ENCODE assay signal across 8 cellular contexts in the genomic region with DNA sequence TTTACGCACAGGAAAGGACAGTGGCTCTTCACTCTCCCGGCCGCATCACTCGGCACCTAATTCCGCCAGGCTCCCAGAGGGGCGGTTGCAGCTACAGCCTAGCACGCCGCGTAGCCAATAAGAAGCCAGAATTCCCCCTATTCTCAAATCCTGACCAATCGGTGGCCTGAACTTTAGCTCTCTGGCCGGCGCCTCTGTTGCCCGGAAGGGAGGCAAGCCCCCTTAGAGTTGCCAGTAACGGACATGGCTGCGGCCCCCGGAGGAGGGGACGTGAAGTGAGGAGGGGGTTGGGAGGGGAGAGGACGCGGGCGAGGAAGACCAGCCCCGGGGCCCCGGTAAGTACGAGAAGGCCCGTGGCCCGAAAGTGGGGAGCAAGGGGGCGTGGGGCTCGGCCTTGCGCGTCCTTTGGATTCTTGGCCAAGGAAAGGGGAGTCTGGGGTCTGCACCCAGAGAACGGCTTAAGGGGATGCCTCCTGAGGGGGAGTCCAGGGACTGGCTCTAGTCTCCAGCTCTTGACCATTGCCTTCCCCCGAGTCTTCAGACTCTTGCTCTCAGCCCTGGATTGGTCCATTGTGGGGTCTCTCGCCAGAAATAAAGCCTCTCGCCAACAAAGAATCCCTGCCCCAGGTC. TPM values are rescaled to one million over a fixed set of nuclear protein-coding genes. Genes with fewer than 3 reads are reported as not detected.
DNase-seq lines count a peak whose midpoint lies in the region; ATAC-seq and TF ChIP-seq lines count a peak whose summit lies in the region.

TSS of gene TMEM94 (plus strand) at position 219 of the 630 bp plus-strand sequence. CDS start 15,271 bp downstream, outside the sequence.

- no peaks in the 10 kb centered on the region for H3K27me3 ChIP-seq in RWPE2 (ENCODE audit: insufficient read depth, poor library complexity, severe bottlenecking)

- peak within 1 kb of the TSS; percentile 87 for H3K27ac Mint-ChIP-seq in activated T-helper 2 cell treated with anti-CD3 and anti-CD28 coated beads, Interferon-gamma antibody, Interleukin-2, Interleukin-4, amounts not matched to agents 10 μg/mL and 5 μg/mL and 100 μg/mL, durations not matched to agents 14 hours and 24 hours and 36 hours
- peak within 1 kb of the TSS; percentile 94 to 96 for H3K27ac Mint-ChIP-seq in natural killer cell

- peaks cover 7% of the 10 kb centered on the region for H3K4me1 ChIP-seq in RWPE2 (ENCODE audit: insufficient read depth, poor library complexity, severe bottlenecking)

- H3K4me1 Mint-ChIP-seq in activated T-helper 2 cell treated with anti-CD3 and anti-CD28 coated beads, Interferon-gamma antibody, Interleukin-2, Interleukin-4, amounts not matched to agents 10 μg/mL and 5 μg/mL and 100 μg/mL, durations not matched to agents 14 hours and 24 hours and 36 hours (ENCODE audit: low read depth), result peaks cover 33% of the 10 kb centered on the region
- H3K4me1 Mint-ChIP-seq in natural killer cell, result peaks cover 41 to 45% of the 10 kb centered on the region in 2 donors

- H3K9me3 ChIP-seq in RWPE2 (ENCODE audit: severe bottlenecking), result no peaks in the 10 kb centered on the region

- DNase-seq in Daoy (ENCODE audit: low read depth) (peak; percentile 97), GOT3 (lab: John Stamatoyannopoulos, UW) (peak; percentile 69), LoVo (ENCODE audit: low spot score) (peak; percentile 99), RWPE2 (ENCODE audit: low spot score) (peak; percentile 95), fibroblast of peridontal ligament (ENCODE audit: extremely low read depth) (peak; percentile 99), natural killer cell (peak; percentile 84)
- peak; percentile 88 for DNase-seq in activated T-helper 2 cell treated with anti-CD3 and anti-CD28 coated beads, Interferon-gamma antibody, Interleukin-2, Interleukin-4, amounts not matched to agents 10 μg/mL and 5 μg/mL and 100 μg/mL, durations not matched to agents 14 hours and 24 hours and 36 hours (ENCODE audit: low spot score)
- peak; percentile 90 for DNase-seq in stimulated activated naive CD4-positive, alpha-beta T cell treated with Interleukin-2 at 50 U/mL for 16 hours (lab: John Stamatoyannopoulos, UW)

- peaks cover 3% of the 10 kb centered on the region for H3K36me3 Mint-ChIP-seq in activated T-helper 2 cell treated with anti-CD3 and anti-CD28 coated beads, Interferon-gamma antibody, Interleukin-2, Interleukin-4, amounts not matched to agents 10 μg/mL and 5 μg/mL and 100 μg/mL, durations not matched to agents 14 hours and 24 hours and 36 hours (ENCODE audit: low read depth)
- H3K36me3 Mint-ChIP-seq in natural killer cell, result no peaks in the 10 kb centered on the region

- peak within 1 kb of the TSS; percentile 94 for H3K4me3 Mint-ChIP-seq in activated T-helper 2 cell treated with anti-CD3 and anti-CD28 coated beads, Interferon-gamma antibody, Interleukin-2, Interleukin-4, amounts not matched to agents 10 μg/mL and 5 μg/mL and 100 μg/mL, durations not matched to agents 14 hours and 24 hours and 36 hours (ENCODE audit: low read depth)
- H3K4me3 Mint-ChIP-seq in natural killer cell, result peak within 1 kb of the TSS; percentile 95

- ATAC-seq in RWPE2 (ENCODE audit: low read depth) (peak; percentile 94), natural killer cell (peak; percentile 92 to 94 (median 93))

- H3K27ac ChIP-seq in RWPE2 (ENCODE audit: poor library complexity, severe bottlenecking), result peak within 1 kb of the TSS; percentile 26

- intact Hi-C loops in activated T-helper 2 cell treated with anti-CD3 and anti-CD28 coated beads, Interferon-gamma antibody, Interleukin-2, Interleukin-4, amounts not matched to agents 10 μg/mL and 5 μg/mL and 100 μg/mL, durations not matched to agents 14 hours and 24 hours and 36 hours (cut with micrococcal nuclease), result loop anchor here (5.0 kb wide), 1 partner anchor 61 kb away; the partner anchor contains the start of genes CASKIN2 and TSEN54
- intact Hi-C loops in natural killer cell (cut with micrococcal nuclease), result no loop called here

- peaks cover 2% of the 10 kb centered on the region for H3K27me3 Mint-ChIP-seq in activated T-helper 2 cell treated with anti-CD3 and anti-CD28 coated beads, Interferon-gamma antibody, Interleukin-2, Interleukin-4, amounts not matched to agents 10 μg/mL and 5 μg/mL and 100 μg/mL, durations not matched to agents 14 hours and 24 hours and 36 hours (ENCODE audit: low read depth)
- H3K27me3 Mint-ChIP-seq in natural killer cell (ENCODE audit: low read depth in 2 of 2), result no peaks in the 10 kb centered on the region

- H3K4me3 ChIP-seq in RWPE2 (ENCODE audit: severe bottlenecking), result peak within 1 kb of the TSS; percentile 70

- no peaks in the 10 kb centered on the region for H3K36me3 ChIP-seq in RWPE2 (ENCODE audit: low read depth)

- TF ChIP-seq CTCF in RWPE2 (IDR thresholded peaks at IDR 0.05; ENCODE audit: poor library complexity, severe bottlenecking) (no peak), natural killer cell (IDR thresholded peaks at IDR 0.05) (no peak)

- no peaks in the 10 kb centered on the region for H3K9me3 Mint-ChIP-seq in activated T-helper 2 cell treated with anti-CD3 and anti-CD28 coated beads, Interferon-gamma antibody, Interleukin-2, Interleukin-4, amounts not matched to agents 10 μg/mL and 5 μg/mL and 100 μg/mL, durations not matched to agents 14 hours and 24 hours and 36 hours
- no peaks in the 10 kb centered on the region for H3K9me3 Mint-ChIP-seq in natural killer cell

RNA-seq across cellular contexts. Expression of gene TMEM94, which starts in this region (rescaled TPM):
- 8.5 and 30.5 TPM in 2 replicates for total RNA-seq in Daoy (2014; rRNA removed; shearing (Covaris generic))
- 71.1 and 79.3 TPM in 2 replicates for total RNA-seq in activated T-helper 2 cell treated with anti-CD3 and anti-CD28 coated beads, Interferon-gamma antibody, Interleukin-2, Interleukin-4, amounts not matched to agents 10 μg/mL and 5 μg/mL and 100 μg/mL, durations not matched to agents 14 hours and 24 hours and 36 hours
- total RNA-seq in natural killer cell, result 100 to 1,000 TPM in 2 of 3 donors, 10 to 100 TPM in 1; 84.4 to 142 (median 104) TPM

Comparison
In these comparisons a context has a peak if more than half of its experiments do, and no peak if none do; other contexts are left out.
1. Peak in every context shown above with its lines: DNase-seq, ATAC-seq, H3K4me3 ChIP-seq and H3K27ac ChIP-seq.